Comparison of ENCODE assay signal across 16 cellular contexts in genomic region chr7:35677582-35678356, GRCh38.
"Had no signal": no experiment of that assay in that cellular context is flagged by ENCODE, and none has a peak within 500 bp of the region (broad histone marks: within the 10 kb centered on the region; RNA-seq: fewer than 3 reads in every experiment).

No MANE protein-coding gene starts in this region.

- H3K27ac Mint-ChIP-seq: activated CD4-positive, alpha-beta memory T cell treated with anti-CD3 and anti-CD28 coated beads, Interleukin-2, amount 10 ng/mL, durations not matched to agents 7 days and 5 days; T-helper 1 cell treated with Interleukin-12 subunit alpha and Interleukin-12 subunit beta and Interleukin-4 antibody, amounts not matched to agents 30 μg/mL and 1 μg/mL, for 36 hours had no signal

- H3K27ac ChIP-seq: coronary artery, gastroesophageal sphincter, left lung, psoas muscle, spleen had no signal

- DNase-seq: activated CD4-positive, alpha-beta memory T cell treated with anti-CD3 and anti-CD28 coated beads, Interleukin-2, amount 10 ng/mL, durations not matched to agents 7 days and 5 days; activated CD4-positive, CD25-positive, alpha-beta regulatory T cell; activated CD8-positive, alpha-beta memory T cell treated with anti-CD3 and anti-CD28 coated beads, Interleukin-2, amount 50 U/mL, for 48 hours; activated gamma-delta T cell treated with Interleukin-2 at 50 U/mL for 16 hours; effector CD8-positive, alpha-beta T cell; left lung; psoas muscle; spleen; stimulated activated CD4-positive, alpha-beta T cell treated with anti-CD3 and anti-CD28 coated beads, Interleukin-1b, Interleukin-23, amount 100 ng/mL, for 48 hours; stimulated activated naive CD4-positive, alpha-beta T cell had no signal

- H3K9me3 Mint-ChIP-seq: memory B cell had no signal

- H3K9me3 ChIP-seq: gastroesophageal sphincter, left lung, psoas muscle, spleen had no signal

- ATAC-seq: gastroesophageal sphincter, left lung, psoas muscle, sciatic nerve, SK-N-SH treated with all-trans-retinoic acid at 6 μM for 48 hours had no signal

- H3K27me3 ChIP-seq: gastroesophageal sphincter, left lung, spleen had no signal

- H3K4me3 Mint-ChIP-seq: activated CD4-positive, alpha-beta memory T cell treated with anti-CD3 and anti-CD28 coated beads, Interleukin-2, amount 10 ng/mL, durations not matched to agents 7 days and 5 days; memory B cell; T-helper 1 cell treated with Interleukin-12 subunit alpha and Interleukin-12 subunit beta and Interleukin-4 antibody, amounts not matched to agents 30 μg/mL and 1 μg/mL, for 36 hours had no signal

- H3K4me3 ChIP-seq: coronary artery, gastroesophageal sphincter, left lung, psoas muscle, spleen had no signal

- H3K36me3 ChIP-seq: gastroesophageal sphincter, left lung had no signal

- H3K27me3 Mint-ChIP-seq: activated CD4-positive, alpha-beta memory T cell treated with anti-CD3 and anti-CD28 coated beads, Interleukin-2, amount 10 ng/mL, durations not matched to agents 7 days and 5 days; memory B cell had no signal
